In the genomic region with DNA sequence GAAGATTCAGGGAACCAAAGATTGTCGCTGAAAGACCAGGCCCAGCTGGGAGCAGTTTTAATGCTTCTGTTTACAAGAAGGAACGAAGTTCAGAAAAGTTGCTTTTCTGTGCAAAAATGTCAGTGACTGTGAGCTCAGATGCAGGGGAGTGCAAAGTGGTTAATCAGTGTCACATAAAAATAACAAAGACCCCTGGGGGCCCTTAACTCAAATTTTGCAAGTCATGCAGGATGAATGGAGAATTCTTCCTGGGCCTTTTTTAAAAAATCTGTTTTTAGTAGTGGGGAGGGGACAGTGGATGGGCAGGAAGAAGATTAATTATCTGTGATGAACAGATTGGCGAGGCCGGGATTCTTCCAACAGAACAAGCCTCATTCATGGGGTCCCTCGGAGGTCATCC, we compare ENCODE assay signal across 1 cellular context.
TF ChIP-seq lines count a peak whose summit lies in the region.

No MANE protein-coding gene starts in this region.

TF ChIP-seq in GM23338, 12 proteins besides CTCF, POLR2A, EP300 and RAD21 (continued from another document):
- TF ChIP-seq EZH2 (IDR thresholded peaks at IDR 0.05; ENCODE audit: low read depth, unreplicated experiment) (no peak), ZNF331 (CRISPR knock-in tag; IDR thresholded peaks at IDR 0.05; ENCODE audit: low read depth) (no peak), JUNB (IDR thresholded peaks at IDR 0.05; ENCODE audit: unreplicated experiment) (no peak), POLR2AphosphoS5 (IDR thresholded peaks at IDR 0.05; ENCODE audit: low read depth) (no peak), NANOG (IDR thresholded peaks at IDR 0.05; ENCODE audit: borderline replicate concordance) (no peak)
- TF ChIP-seq, protein P1, sequence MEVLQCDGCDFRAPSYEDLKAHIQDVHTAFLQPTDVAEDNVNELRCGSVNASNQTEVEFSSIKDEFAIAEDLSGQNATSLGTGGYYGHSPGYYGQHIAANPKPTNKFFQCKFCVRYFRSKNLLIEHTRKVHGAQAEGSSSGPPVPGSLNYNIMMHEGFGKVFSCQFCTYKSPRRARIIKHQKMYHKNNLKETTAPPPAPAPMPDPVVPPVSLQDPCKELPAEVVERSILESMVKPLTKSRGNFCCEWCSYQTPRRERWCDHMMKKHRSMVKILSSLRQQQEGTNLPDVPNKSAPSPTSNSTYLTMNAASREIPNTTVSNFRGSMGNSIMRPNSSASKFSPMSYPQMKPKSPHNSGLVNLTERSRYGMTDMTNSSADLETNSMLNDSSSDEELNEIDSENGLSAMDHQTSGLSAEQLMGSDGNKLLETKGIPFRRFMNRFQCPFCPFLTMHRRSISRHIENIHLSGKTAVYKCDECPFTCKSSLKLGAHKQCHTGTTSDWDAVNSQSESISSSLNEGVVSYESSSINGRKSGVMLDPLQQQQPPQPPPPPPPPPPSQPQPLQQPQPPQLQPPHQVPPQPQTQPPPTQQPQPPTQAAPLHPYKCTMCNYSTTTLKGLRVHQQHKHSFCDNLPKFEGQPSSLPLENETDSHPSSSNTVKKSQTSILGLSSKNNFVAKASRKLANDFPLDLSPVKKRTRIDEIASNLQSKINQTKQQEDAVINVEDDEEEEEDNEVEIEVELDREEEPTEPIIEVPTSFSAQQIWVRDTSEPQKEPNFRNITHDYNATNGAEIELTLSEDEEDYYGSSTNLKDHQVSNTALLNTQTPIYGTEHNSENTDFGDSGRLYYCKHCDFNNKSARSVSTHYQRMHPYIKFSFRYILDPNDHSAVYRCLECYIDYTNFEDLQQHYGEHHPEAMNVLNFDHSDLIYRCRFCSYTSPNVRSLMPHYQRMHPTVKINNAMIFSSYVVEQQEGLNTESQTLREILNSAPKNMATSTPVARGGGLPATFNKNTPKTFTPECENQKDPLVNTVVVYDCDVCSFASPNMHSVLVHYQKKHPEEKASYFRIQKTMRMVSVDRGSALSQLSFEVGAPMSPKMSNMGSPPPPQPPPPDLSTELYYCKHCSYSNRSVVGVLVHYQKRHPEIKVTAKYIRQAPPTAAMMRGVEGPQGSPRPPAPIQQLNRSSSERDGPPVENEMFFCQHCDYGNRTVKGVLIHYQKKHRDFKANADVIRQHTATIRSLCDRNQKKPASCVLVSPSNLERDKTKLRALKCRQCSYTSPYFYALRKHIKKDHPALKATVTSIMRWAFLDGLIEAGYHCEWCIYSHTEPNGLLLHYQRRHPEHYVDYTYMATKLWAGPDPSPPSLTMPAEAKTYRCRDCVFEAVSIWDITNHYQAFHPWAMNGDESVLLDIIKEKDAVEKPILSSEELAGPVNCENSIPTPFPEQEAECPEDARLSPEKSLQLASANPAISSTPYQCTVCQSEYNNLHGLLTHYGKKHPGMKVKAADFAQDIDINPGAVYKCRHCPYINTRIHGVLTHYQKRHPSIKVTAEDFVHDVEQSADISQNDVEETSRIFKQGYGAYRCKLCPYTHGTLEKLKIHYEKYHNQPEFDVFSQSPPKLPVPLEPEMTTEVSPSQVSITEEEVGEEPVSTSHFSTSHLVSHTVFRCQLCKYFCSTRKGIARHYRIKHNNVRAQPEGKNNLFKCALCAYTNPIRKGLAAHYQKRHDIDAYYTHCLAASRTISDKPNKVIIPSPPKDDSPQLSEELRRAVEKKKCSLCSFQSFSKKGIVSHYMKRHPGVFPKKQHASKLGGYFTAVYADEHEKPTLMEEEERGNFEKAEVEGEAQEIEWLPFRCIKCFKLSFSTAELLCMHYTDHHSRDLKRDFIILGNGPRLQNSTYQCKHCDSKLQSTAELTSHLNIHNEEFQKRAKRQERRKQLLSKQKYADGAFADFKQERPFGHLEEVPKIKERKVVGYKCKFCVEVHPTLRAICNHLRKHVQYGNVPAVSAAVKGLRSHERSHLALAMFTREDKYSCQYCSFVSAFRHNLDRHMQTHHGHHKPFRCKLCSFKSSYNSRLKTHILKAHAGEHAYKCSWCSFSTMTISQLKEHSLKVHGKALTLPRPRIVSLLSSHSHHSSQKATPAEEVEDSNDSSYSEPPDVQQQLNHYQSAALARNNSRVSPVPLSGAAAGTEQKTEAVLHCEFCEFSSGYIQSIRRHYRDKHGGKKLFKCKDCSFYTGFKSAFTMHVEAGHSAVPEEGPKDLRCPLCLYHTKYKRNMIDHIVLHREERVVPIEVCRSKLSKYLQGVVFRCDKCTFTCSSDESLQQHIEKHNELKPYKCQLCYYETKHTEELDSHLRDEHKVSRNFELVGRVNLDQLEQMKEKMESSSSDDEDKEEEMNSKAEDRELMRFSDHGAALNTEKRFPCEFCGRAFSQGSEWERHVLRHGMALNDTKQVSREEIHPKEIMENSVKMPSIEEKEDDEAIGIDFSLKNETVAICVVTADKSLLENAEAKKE (CRISPR knock-in tag; IDR thresholded peaks at IDR 0.05), result no peak
- TF ChIP-seq, protein P2, sequence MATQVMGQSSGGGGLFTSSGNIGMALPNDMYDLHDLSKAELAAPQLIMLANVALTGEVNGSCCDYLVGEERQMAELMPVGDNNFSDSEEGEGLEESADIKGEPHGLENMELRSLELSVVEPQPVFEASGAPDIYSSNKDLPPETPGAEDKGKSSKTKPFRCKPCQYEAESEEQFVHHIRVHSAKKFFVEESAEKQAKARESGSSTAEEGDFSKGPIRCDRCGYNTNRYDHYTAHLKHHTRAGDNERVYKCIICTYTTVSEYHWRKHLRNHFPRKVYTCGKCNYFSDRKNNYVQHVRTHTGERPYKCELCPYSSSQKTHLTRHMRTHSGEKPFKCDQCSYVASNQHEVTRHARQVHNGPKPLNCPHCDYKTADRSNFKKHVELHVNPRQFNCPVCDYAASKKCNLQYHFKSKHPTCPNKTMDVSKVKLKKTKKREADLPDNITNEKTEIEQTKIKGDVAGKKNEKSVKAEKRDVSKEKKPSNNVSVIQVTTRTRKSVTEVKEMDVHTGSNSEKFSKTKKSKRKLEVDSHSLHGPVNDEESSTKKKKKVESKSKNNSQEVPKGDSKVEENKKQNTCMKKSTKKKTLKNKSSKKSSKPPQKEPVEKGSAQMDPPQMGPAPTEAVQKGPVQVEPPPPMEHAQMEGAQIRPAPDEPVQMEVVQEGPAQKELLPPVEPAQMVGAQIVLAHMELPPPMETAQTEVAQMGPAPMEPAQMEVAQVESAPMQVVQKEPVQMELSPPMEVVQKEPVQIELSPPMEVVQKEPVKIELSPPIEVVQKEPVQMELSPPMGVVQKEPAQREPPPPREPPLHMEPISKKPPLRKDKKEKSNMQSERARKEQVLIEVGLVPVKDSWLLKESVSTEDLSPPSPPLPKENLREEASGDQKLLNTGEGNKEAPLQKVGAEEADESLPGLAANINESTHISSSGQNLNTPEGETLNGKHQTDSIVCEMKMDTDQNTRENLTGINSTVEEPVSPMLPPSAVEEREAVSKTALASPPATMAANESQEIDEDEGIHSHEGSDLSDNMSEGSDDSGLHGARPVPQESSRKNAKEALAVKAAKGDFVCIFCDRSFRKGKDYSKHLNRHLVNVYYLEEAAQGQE (IDR thresholded peaks at IDR 0.05; ENCODE audit: unreplicated experiment), result no peak
